ENCODE assay signal across 1 cellular context in genomic region chr16:30949655-30950515, GRCh38.
TF ChIP-seq lines count a peak whose summit lies in the region.

No MANE protein-coding gene starts in this region.

TF ChIP-seq in K562, 482 proteins besides CTCF, POLR2A, EP300 and RAD21 (continued from another document and continues in another):
- TF ChIP-seq NKRF (IDR thresholded peaks at IDR 0.05; ENCODE audit: borderline replicate concordance) (peak; percentile 71; the same call in 1 of the 2 replicates), RBM34 (IDR thresholded peaks at IDR 0.05; ENCODE audit: borderline replicate concordance, insufficient read depth, low read length) (no peak), PRPF4 (IDR thresholded peaks at IDR 0.05; ENCODE audit: insufficient read depth, low read depth, low read length, poor library complexity, severe bottlenecking) (no peak), THAP7 (CRISPR knock-in tag; IDR thresholded peaks at IDR 0.05) (peak; percentile 42; the same call in 1 of the 2 replicates), MAFK (IDR thresholded peaks at IDR 0.05; ENCODE audit: low read length) (no peak), ZNF121 (CRISPR knock-in tag; conservative IDR thresholded peaks at IDR 0.05) (no peak), EP400 (IDR thresholded peaks at IDR 0.05) (peak; percentile 71), NFRKB (IDR thresholded peaks at IDR 0.05; ENCODE audit: low read depth) (peak; percentile 42; the same call in 1 of the 2 replicates), ILK (tag; IDR thresholded peaks at IDR 0.05; ENCODE audit: borderline replicate concordance, low read depth) (no peak), ZNF561 (CRISPR knock-in tag; conservative IDR thresholded peaks at IDR 0.05) (no peak), RB1 (IDR thresholded peaks at IDR 0.05; ENCODE audit: low read depth) (no peak; the same call in 1 of the 2 replicates), ZNF277 (CRISPR knock-in tag; IDR thresholded peaks at IDR 0.05; ENCODE audit: borderline replicate concordance) (no peak), PCBP2 (IDR thresholded peaks at IDR 0.05; ENCODE audit: low read depth, low read length, poor library complexity, severe bottlenecking) (no peak), ZNF318 (IDR thresholded peaks at IDR 0.05; ENCODE audit: borderline replicate concordance in 1 of 2, low read depth in 1 of 2) (peak in 1 of 2 experiments; percentile 63; a peak in 2 of 4 replicates), ZNF57 (CRISPR knock-in tag; IDR thresholded peaks at IDR 0.05) (no peak), TRIM28 (IDR thresholded peaks at IDR 0.05) (no peak), U2AF2 (optimal IDR thresholded peaks at IDR 0.05; ENCODE audit: low read depth, low read length) (no peak), RUNX1 (IDR thresholded peaks at IDR 0.05; ENCODE audit: low read depth) (no peak), ARID3A (IDR thresholded peaks at IDR 0.05; ENCODE audit: borderline replicate concordance, low read depth, low read length) (no peak), TFAP4 (CRISPR knock-in tag; IDR thresholded peaks at IDR 0.05; ENCODE audit: borderline replicate concordance) (peak; percentile 99), TARDBP (IDR thresholded peaks at IDR 0.05) (peak; percentile 18; the same call in 1 of the 2 replicates), SETDB1 (IDR thresholded peaks at IDR 0.05; ENCODE audit: low read length) (no peak), ZNF449 (CRISPR knock-in tag; IDR thresholded peaks at IDR 0.05) (no peak), ZC3H8 (IDR thresholded peaks at IDR 0.05) (no peak), CC2D1A (IDR thresholded peaks at IDR 0.05) (no peak), MAX (CRISPR knock-in tag; IDR thresholded peaks at IDR 0.05) (no peak; the same call in 1 of the 2 replicates), ZNF764 (CRISPR knock-in tag; IDR thresholded peaks at IDR 0.05; ENCODE audit: low read depth) (no peak), COPS2 (conservative IDR thresholded peaks at IDR 0.05) (no peak), E2F4 (CRISPR knock-in tag; IDR thresholded peaks at IDR 0.05; ENCODE audit: low read depth) (no peak), BRF2 (IDR thresholded peaks at IDR 0.05; ENCODE audit: borderline replicate concordance, insufficient read depth, insufficient read length) (no peak), ZBTB11 (CRISPR knock-in tag; IDR thresholded peaks at IDR 0.05) (no peak; a peak in 1 of 6 replicates), ZBTB7A (IDR thresholded peaks at IDR 0.05; ENCODE audit: borderline replicate concordance, control insufficient read depth, low read depth, low read length) (peak; percentile 26; the same call in 1 of the 2 replicates), ASH1L (IDR thresholded peaks at IDR 0.05; ENCODE audit: borderline replicate concordance, low read depth, partially characterized antibody) (no peak), NRF1 (conservative IDR thresholded peaks at IDR 0.05 in 1 of 2, IDR thresholded peaks at IDR 0.05 in 1 of 2) (peak; percentile 65 to 67; a peak in 3 of 4 replicates)
